In the genomic region with DNA sequence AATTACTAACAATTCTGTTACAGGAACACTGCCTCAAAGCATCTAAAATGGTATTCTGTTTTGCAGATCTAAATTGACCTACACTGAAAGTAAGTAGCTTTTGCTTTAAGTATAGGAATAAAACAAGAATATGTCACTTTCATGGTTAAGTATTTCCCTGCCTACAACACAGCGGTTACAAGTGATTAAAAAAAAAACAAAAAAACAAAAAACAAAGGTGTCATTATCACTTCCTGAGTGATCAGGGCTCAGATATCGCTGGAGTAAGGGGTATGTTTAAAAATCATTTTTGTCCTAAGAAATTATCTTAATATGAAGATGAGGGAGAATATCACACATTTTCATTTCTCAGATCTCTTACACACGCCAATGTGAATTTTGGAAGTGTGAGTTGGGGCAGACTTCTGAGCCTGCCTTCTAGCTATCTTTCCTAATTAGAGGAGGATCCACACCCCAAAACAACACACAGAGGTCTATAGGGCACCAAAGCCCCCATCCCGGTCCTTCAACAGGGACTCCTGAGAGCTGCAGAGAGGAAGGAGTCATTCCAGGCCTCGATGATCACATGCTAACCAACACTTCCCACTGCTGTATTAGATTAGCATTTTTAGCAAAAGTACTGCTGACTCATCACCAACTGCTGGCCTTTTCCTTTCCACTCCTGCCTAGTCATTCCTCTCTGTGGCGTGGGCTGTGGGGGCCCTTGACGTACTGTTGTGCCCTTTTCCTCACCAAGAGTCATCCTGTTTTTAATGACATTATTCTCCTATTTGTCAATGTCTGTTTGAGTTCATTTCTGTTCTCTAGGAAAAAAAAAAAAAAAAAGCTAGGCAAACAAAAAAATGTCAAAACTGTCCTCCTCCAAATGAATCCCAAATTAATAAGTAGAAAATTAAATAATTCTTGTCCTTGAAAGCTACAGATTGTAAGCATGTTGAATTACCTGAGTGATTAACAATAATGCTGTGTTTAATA, we compare ENCODE assay signal across 1 cellular context.
A peak's percentile ranks its signal among the peaks of the same experiment; 100 is the strongest.
TF ChIP-seq lines count a peak whose summit lies in the region.

No MANE protein-coding gene starts in this region.

TF ChIP-seq in IMR-90, 13 proteins besides CTCF, POLR2A, EP300 and RAD21:
- TF ChIP-seq RCOR1 (IDR thresholded peaks at IDR 0.05; ENCODE audit: insufficient replicate concordance, low read length) (no peak), FOS (IDR thresholded peaks at IDR 0.05; ENCODE audit: low read depth, low read length) (peak; percentile 95), CEBPB (IDR thresholded peaks at IDR 0.05; ENCODE audit: low read depth, low read length) (peak; percentile 34; the same call in 1 of the 2 replicates), NFE2L2 (IDR thresholded peaks at IDR 0.05; ENCODE audit: low read depth, low read length) (peak; percentile 98), MAFK (IDR thresholded peaks at IDR 0.05; ENCODE audit: low read depth, low read length) (peak; percentile 99), SMC3 (IDR thresholded peaks at IDR 0.05; ENCODE audit: low read depth, low read length) (peak; percentile 29; the same call in 1 of the 2 replicates), MXI1 (IDR thresholded peaks at IDR 0.05; ENCODE audit: borderline replicate concordance, low read depth, low read length) (no peak), BHLHE40 (IDR thresholded peaks at IDR 0.05; ENCODE audit: low read depth, low read length) (peak; percentile 65), CHD1 (IDR thresholded peaks at IDR 0.05; ENCODE audit: low read depth, low read length) (no peak), MAZ (IDR thresholded peaks at IDR 0.05; ENCODE audit: borderline replicate concordance, low read depth, low read length) (peak; percentile 89), RFX5 (IDR thresholded peaks at IDR 0.05; ENCODE audit: low read depth, low read length) (no peak)
- TF ChIP-seq, protein P1, sequence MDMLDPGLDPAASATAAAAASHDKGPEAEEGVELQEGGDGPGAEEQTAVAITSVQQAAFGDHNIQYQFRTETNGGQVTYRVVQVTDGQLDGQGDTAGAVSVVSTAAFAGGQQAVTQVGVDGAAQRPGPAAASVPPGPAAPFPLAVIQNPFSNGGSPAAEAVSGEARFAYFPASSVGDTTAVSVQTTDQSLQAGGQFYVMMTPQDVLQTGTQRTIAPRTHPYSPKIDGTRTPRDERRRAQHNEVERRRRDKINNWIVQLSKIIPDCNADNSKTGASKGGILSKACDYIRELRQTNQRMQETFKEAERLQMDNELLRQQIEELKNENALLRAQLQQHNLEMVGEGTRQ (IDR thresholded peaks at IDR 0.05; ENCODE audit: low read depth, low read length) = peak; percentile 48; the same call in 1 of the 2 replicates
- TF ChIP-seq, protein P2, sequence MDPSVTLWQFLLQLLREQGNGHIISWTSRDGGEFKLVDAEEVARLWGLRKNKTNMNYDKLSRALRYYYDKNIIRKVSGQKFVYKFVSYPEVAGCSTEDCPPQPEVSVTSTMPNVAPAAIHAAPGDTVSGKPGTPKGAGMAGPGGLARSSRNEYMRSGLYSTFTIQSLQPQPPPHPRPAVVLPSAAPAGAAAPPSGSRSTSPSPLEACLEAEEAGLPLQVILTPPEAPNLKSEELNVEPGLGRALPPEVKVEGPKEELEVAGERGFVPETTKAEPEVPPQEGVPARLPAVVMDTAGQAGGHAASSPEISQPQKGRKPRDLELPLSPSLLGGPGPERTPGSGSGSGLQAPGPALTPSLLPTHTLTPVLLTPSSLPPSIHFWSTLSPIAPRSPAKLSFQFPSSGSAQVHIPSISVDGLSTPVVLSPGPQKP (IDR thresholded peaks at IDR 0.05; ENCODE audit: borderline replicate concordance, low read depth, low read length) = no peak
